23 cellular contexts compared by ENCODE assay signal in the genomic region with DNA sequence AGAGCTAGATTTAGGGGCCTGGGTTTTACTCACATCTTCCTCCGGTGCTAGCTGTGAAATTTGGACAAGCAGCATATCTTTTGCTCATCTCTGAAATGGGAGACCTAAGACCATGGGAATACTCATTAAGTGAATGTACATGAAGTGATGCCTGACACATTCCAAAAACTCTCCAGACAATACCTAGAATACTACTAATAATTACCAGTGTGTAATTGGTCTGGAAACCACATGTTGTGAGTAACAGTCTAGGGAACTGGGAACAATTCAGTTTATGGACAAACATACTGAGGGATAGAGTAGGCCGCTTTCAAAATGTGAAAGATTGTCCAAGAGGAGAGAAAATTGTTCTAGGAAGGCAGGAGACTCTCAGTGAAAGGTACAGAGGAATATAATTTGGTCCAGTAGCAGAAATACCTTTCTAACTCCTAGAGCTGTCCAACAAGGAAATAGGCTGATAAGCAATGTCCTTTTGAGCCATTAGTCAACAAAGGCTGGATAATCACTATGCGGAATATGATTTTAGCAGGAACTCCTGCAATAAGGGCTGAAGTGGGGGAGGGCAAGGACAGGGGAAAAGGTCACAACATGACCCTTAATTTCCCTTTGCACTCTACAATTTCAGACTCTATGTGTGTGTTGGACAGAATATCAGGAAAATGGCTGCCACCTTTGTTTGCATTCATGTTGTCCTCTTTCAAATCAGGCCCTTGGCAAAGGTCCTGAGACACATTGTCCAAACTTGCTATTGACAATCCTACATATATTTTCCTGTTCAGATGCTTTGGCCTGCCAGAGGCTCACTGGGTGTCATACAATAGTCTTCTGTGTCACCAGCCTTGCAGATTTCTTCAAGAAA.
DNase-seq lines count a peak whose midpoint lies in the region; ATAC-seq, FAIRE-seq and TF ChIP-seq lines count a peak whose summit lies in the region.
"Had no signal": no experiment of that assay in that cellular context is flagged by ENCODE, and none has a peak within 500 bp of the region (broad histone marks: within the 10 kb centered on the region; RNA-seq: fewer than 3 reads in every experiment).

No MANE protein-coding gene starts in this region.

- DNase-seq in AG10803 (ENCODE audit: low read depth), result peak; percentile 19
- DNase-seq in dermis blood vessel endothelial cell, result peak; percentile 15
- DNase-seq in pancreas, result no peak
- DNase-seq in cardiac septum (ENCODE audit: low spot score), result no peak
- no peak for DNase-seq in OCI-M2 (lab: John Stamatoyannopoulos, UW; ENCODE audit: unreplicated experiment)
- DNase-seq in GM12891 (ENCODE audit: insufficient read length, low spot score), result no peak
- no peak for DNase-seq in germinal center (ENCODE audit: low spot score)
- DNase-seq: CD4-positive, alpha-beta memory T cell; DMS153; EL; GF-D8; H7; NCI-H1105; NCI-H146; NCI-H2029; NCI-H524 treated with DMSO at 0.1 percent for 48 hours; NCI-H82; SJCRH30 had no signal

- H3K9me3 ChIP-seq in HEK293 (ENCODE audit: control insufficient read depth, insufficient read depth, low read depth, low read length) (no peaks in the 10 kb centered on the region), pancreas (no peaks in the 10 kb centered on the region)
- H3K9me3 ChIP-seq: A549, SJCRH30 had no signal

- H3K27me3 ChIP-seq in pancreas, result no peaks in the 10 kb centered on the region
- H3K27me3 ChIP-seq: BLaER1, SJCRH30 had no signal

- no peak for TF ChIP-seq POLR2A in GM12891 (IDR thresholded peaks at IDR 0.05; ENCODE audit: low read depth, low read length)

- TF ChIP-seq CTCF in AG10803 (conservative IDR thresholded peaks at IDR 0.05; ENCODE audit: low read length) (no peak), HEK293 (tag by site-specific recombination; IDR thresholded peaks at IDR 0.05) (no peak), pancreas (IDR thresholded peaks at IDR 0.05) (no peak)

- intact Hi-C loops in pancreas (cut with DNase I), result no loop called here
- intact Hi-C loops in cardiac septum (cut with DNase I), result no loop called here

- no peaks in the 10 kb centered on the region for H3K4me1 ChIP-seq in HEK293 (ENCODE audit: control insufficient read depth, insufficient read depth, low read length)
- H3K4me1 ChIP-seq in pancreas, result peaks cover 0 to 9% (median 0%) of the 10 kb centered on the region in 3 donors
- H3K4me1 ChIP-seq: A549, BLaER1, SJCRH30 had no signal

- POLR2A ChIA-PET in HEK293 (lab: Yijun Ruan, JAX), result no interaction called here

- WGBS in pancreas, 2 donors, result 74 to 77% methylated on average over 3 of the region's 3 CpGs

- H3K4me3 ChIP-seq in AG10803 (ENCODE audit: low read length) (no peak overlapping the region), HEK293 (ENCODE audit: low read depth, low read length) (no peak overlapping the region), pancreas (no peak overlapping the region)
- H3K4me3 ChIP-seq: A549, BLaER1, SJCRH30 had no signal

- ATAC-seq in pancreas, result peak; percentile 55 to 75 (median 66)
- ATAC-seq: A549 had no signal

- CTCF ChIA-PET in HEK293 (lab: Yijun Ruan, JAX), result no interaction called here

- no peaks in the 10 kb centered on the region for H3K36me3 ChIP-seq in HEK293 (ENCODE audit: control insufficient read depth in 2 of 2, insufficient read depth in 1 of 2, low read length in 2 of 2)
- no peaks in the 10 kb centered on the region for H3K36me3 ChIP-seq in pancreas
- H3K36me3 ChIP-seq: BLaER1, SJCRH30 had no signal

- no peak overlapping the region for H3K27ac ChIP-seq in HEK293 (ENCODE audit: extremely low read depth, low read depth, low read length)
- H3K27ac ChIP-seq in pancreas, result no peak overlapping the region
- H3K27ac ChIP-seq: A549, BLaER1, KMS-11, SJCRH30 had no signal

- FAIRE-seq in pancreas (lab: Jason Lieb, UNC) (no peak), GM12891 (lab: Jason Lieb, UNC) (no peak)
- FAIRE-seq: A549, RCC 7860 had no signal

TF ChIP-seq in HEK293, 187 proteins besides CTCF, POLR2A, EP300 and RAD21:
- TF ChIP-seq, protein P1, sequence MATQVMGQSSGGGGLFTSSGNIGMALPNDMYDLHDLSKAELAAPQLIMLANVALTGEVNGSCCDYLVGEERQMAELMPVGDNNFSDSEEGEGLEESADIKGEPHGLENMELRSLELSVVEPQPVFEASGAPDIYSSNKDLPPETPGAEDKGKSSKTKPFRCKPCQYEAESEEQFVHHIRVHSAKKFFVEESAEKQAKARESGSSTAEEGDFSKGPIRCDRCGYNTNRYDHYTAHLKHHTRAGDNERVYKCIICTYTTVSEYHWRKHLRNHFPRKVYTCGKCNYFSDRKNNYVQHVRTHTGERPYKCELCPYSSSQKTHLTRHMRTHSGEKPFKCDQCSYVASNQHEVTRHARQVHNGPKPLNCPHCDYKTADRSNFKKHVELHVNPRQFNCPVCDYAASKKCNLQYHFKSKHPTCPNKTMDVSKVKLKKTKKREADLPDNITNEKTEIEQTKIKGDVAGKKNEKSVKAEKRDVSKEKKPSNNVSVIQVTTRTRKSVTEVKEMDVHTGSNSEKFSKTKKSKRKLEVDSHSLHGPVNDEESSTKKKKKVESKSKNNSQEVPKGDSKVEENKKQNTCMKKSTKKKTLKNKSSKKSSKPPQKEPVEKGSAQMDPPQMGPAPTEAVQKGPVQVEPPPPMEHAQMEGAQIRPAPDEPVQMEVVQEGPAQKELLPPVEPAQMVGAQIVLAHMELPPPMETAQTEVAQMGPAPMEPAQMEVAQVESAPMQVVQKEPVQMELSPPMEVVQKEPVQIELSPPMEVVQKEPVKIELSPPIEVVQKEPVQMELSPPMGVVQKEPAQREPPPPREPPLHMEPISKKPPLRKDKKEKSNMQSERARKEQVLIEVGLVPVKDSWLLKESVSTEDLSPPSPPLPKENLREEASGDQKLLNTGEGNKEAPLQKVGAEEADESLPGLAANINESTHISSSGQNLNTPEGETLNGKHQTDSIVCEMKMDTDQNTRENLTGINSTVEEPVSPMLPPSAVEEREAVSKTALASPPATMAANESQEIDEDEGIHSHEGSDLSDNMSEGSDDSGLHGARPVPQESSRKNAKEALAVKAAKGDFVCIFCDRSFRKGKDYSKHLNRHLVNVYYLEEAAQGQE (tag by site-specific recombination; IDR thresholded peaks at IDR 0.05), result peak; percentile 64
- TF ChIP-seq ZNF223 (tag by site-specific recombination; IDR thresholded peaks at IDR 0.05), result no peak

TF ChIP-seq in GM12891, 5 proteins besides CTCF, POLR2A, EP300 and RAD21:
- TF ChIP-seq POLR2AphosphoS5 (IDR thresholded peaks at IDR 0.05; ENCODE audit: low read depth, low read length) (no peak), POU2F2 (IDR thresholded peaks at IDR 0.05; ENCODE audit: low read depth, low read length) (no peak), PAX5 (IDR thresholded peaks at IDR 0.05; ENCODE audit: insufficient read depth, low read length, severe bottlenecking) (no peak)

Comparison
In these comparisons a context has a peak if more than half of its experiments do, and no peak if none do; other contexts are left out.
1. DNase-seq: peak in AG10803 (single experiment) and dermis blood vessel endothelial cell (single experiment); none in pancreas (0 of 6), cardiac septum (single experiment), OCI-M2 (single experiment), GM12891 (single experiment) and germinal center (single experiment).